19 cellular contexts compared by ENCODE assay signal in the genomic region with DNA sequence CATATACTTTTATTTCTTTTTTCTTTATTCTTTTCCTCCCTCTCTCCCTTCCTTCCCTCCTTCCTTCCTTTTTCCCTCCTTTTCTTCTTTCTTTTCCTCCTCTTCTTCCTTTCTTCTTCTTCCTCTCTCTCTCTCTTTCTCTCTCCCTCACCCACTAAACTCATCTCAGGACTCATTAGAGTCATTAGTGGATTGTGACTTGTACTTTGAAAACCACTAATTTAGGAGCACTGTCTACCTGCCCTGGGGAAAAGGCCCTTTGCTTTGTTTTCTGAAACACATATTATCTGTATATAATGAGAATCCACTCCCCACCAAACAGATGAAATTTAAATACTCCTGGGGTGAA.
DNase-seq lines count a peak whose midpoint lies in the region; ATAC-seq and TF ChIP-seq lines count a peak whose summit lies in the region.
"Had no signal": no experiment of that assay in that cellular context is flagged by ENCODE, and none has a peak within 500 bp of the region (broad histone marks: within the 10 kb centered on the region; RNA-seq: fewer than 3 reads in every experiment).

No MANE protein-coding gene starts in this region.

- H3K4me3 ChIP-seq in Loucy (ENCODE audit: low read length, poor library complexity, severe bottlenecking): no peak overlapping the region
- H3K4me3 ChIP-seq: gastrocnemius medialis, MG63 had no signal

- no peaks in the 10 kb centered on the region for H3K9me2 ChIP-seq in Loucy (replicated peaks; ENCODE audit: low read depth, low read length)

- H3K27me3 Mint-ChIP-seq in activated T-cell treated with anti-CD3 and anti-CD28 coated beads, Interleukin-2, amount 50 U/mL, for 24 hours: no peaks in the 10 kb centered on the region
- no peaks in the 10 kb centered on the region for H3K27me3 Mint-ChIP-seq in activated naive CD8-positive, alpha-beta T cell treated with anti-CD3 and anti-CD28 coated beads for 36 hours
- H3K27me3 Mint-ChIP-seq: type B pancreatic cell had no signal

- no peak for TF ChIP-seq CTCF in Loucy (conservative IDR thresholded peaks at IDR 0.05; ENCODE audit: low read length)

- no peaks in the 10 kb centered on the region for H3K36me3 Mint-ChIP-seq in activated T-cell treated with anti-CD3 and anti-CD28 coated beads, Interleukin-2, amount 50 U/mL, for 24 hours (ENCODE audit: low read depth)
- no peaks in the 10 kb centered on the region for H3K36me3 Mint-ChIP-seq in activated naive CD8-positive, alpha-beta T cell treated with anti-CD3 and anti-CD28 coated beads for 36 hours
- H3K36me3 Mint-ChIP-seq in stimulated activated effector memory CD8-positive, alpha-beta T cell treated with anti-CD3 and anti-CD28 coated beads, Interleukin-12 subunit alpha, Interleukin-12 subunit beta, amount 100 ng/mL, for 72 hours: no peaks in the 10 kb centered on the region
- H3K36me3 Mint-ChIP-seq: type B pancreatic cell had no signal

- no peaks in the 10 kb centered on the region for H3K9me3 Mint-ChIP-seq in activated T-cell treated with anti-CD3 and anti-CD28 coated beads, Interleukin-2, amount 50 U/mL, for 24 hours
- no peaks in the 10 kb centered on the region for H3K9me3 Mint-ChIP-seq in activated naive CD8-positive, alpha-beta T cell treated with anti-CD3 and anti-CD28 coated beads for 36 hours
- H3K9me3 Mint-ChIP-seq in stimulated activated effector memory CD8-positive, alpha-beta T cell treated with anti-CD3 and anti-CD28 coated beads, Interleukin-12 subunit alpha, Interleukin-12 subunit beta, amount 100 ng/mL, for 72 hours: no peaks in the 10 kb centered on the region
- H3K9me3 Mint-ChIP-seq: type B pancreatic cell had no signal

- ATAC-seq in stimulated activated effector memory CD8-positive, alpha-beta T cell treated with anti-CD3 and anti-CD28 coated beads, Interleukin-12 subunit alpha, Interleukin-12 subunit beta, amount 100 ng/mL, for 72 hours: peak; percentile 67
- ATAC-seq: gastrocnemius medialis, left cardiac atrium had no signal

- H3K4me1 Mint-ChIP-seq in activated T-cell treated with anti-CD3 and anti-CD28 coated beads, Interleukin-2, amount 50 U/mL, for 24 hours (ENCODE audit: low read depth): peaks cover 74% of the 10 kb centered on the region
- H3K4me1 Mint-ChIP-seq in activated naive CD8-positive, alpha-beta T cell treated with anti-CD3 and anti-CD28 coated beads for 36 hours: peaks cover 67% of the 10 kb centered on the region
- peaks cover 20% of the 10 kb centered on the region for H3K4me1 Mint-ChIP-seq in stimulated activated effector memory CD8-positive, alpha-beta T cell treated with anti-CD3 and anti-CD28 coated beads, Interleukin-12 subunit alpha, Interleukin-12 subunit beta, amount 100 ng/mL, for 72 hours

- H2AFZ ChIP-seq in Loucy (ENCODE audit: low read length): peak overlapping the region; percentile 48; the same call in 1 of the 2 replicates

- H3K4me3 Mint-ChIP-seq in activated T-cell treated with anti-CD3 and anti-CD28 coated beads, Interleukin-2, amount 50 U/mL, for 24 hours: no peak overlapping the region
- peak overlapping the region; percentile 19 for H3K4me3 Mint-ChIP-seq in activated naive CD8-positive, alpha-beta T cell treated with anti-CD3 and anti-CD28 coated beads for 36 hours
- H3K4me3 Mint-ChIP-seq in stimulated activated effector memory CD8-positive, alpha-beta T cell treated with anti-CD3 and anti-CD28 coated beads, Interleukin-12 subunit alpha, Interleukin-12 subunit beta, amount 100 ng/mL, for 72 hours: no peak overlapping the region

- H3K27ac Mint-ChIP-seq in activated T-cell treated with anti-CD3 and anti-CD28 coated beads, Interleukin-2, amount 50 U/mL, for 24 hours: peak overlapping the region; percentile 92
- H3K27ac Mint-ChIP-seq in activated naive CD8-positive, alpha-beta T cell treated with anti-CD3 and anti-CD28 coated beads for 36 hours: peak overlapping the region; percentile 92
- H3K27ac Mint-ChIP-seq in stimulated activated effector memory CD8-positive, alpha-beta T cell treated with anti-CD3 and anti-CD28 coated beads, Interleukin-12 subunit alpha, Interleukin-12 subunit beta, amount 100 ng/mL, for 72 hours: peak overlapping the region; percentile 66

- no peaks in the 10 kb centered on the region for H3K9me3 ChIP-seq in Loucy (ENCODE audit: insufficient read depth, low read depth, low read length)
- H3K9me3 ChIP-seq: gastrocnemius medialis, MG63 had no signal

- H3K27me3 ChIP-seq in Loucy (ENCODE audit: insufficient read depth, low read length, poor library complexity, severe bottlenecking): no peaks in the 10 kb centered on the region
- H3K27me3 ChIP-seq: gastrocnemius medialis, MG63 had no signal

- H3F3A ChIP-seq in Loucy (ENCODE audit: low read depth): no peaks in the 10 kb centered on the region

- no peaks in the 10 kb centered on the region for H4K20me1 ChIP-seq in Loucy (ENCODE audit: insufficient read depth, low read length, poor library complexity, severe bottlenecking)

- H3K4me2 ChIP-seq in Loucy (ENCODE audit: low read depth, low read length, poor library complexity, severe bottlenecking): no peak overlapping the region

- no peak for DNase-seq in activated T-cell treated with anti-CD3 and anti-CD28 coated beads, Interleukin-2, amount 50 U/mL, for 24 hours
- no peak for DNase-seq in activated T-cell treated with anti-CD3 and anti-CD28 coated beads for 4 hours
- no peak for DNase-seq in activated naive CD8-positive, alpha-beta T cell treated with anti-CD3 and anti-CD28 coated beads for 36 hours
- no peak for DNase-seq in stimulated activated effector memory CD8-positive, alpha-beta T cell treated with anti-CD3 and anti-CD28 coated beads, Interleukin-12 subunit alpha, Interleukin-12 subunit beta, amount 100 ng/mL, for 72 hours (ENCODE audit: low spot score in 2 of 2)
- no peak for DNase-seq in stimulated activated CD8-positive, alpha-beta memory T cell treated with anti-CD3 and anti-CD28 coated beads, Interleukin-4, amount 100 ng/mL, for 48 hours
- no peak for DNase-seq in stimulated activated CD4-positive, alpha-beta T cell treated with anti-CD3 and anti-CD28 coated beads, Interleukin-1b, Interleukin-23, amount 100 ng/mL, for 48 hours
- no peak for DNase-seq in kidney tubule cell (ENCODE audit: low spot score)
- DNase-seq: ACHN; DMS79 treated with DMSO at 0.1 percent for 48 hours; gastrocnemius medialis; GOT3; left cardiac atrium; MG63; NCI-H187 treated with DMSO at 0.1 percent for 48 hours; NCI-H345; nucleus accumbens; stimulated activated naive CD4-positive, alpha-beta T cell treated with Interleukin-2 at 50 U/mL for 16 hours had no signal

- H3K4me1 ChIP-seq in Loucy (ENCODE audit: insufficient read depth, low read length, poor library complexity, severe bottlenecking): peaks cover 23% of the 10 kb centered on the region

- H3K79me2 ChIP-seq in Loucy (ENCODE audit: insufficient read depth, low read length): no peaks in the 10 kb centered on the region

- peak overlapping the region; percentile 6 for H3K9ac ChIP-seq in Loucy (ENCODE audit: low read depth, low read length, poor library complexity, severe bottlenecking)

- H3K36me3 ChIP-seq in Loucy (ENCODE audit: insufficient read depth, low read length): no peaks in the 10 kb centered on the region
- H3K36me3 ChIP-seq: gastrocnemius medialis, MG63 had no signal
